Comparison of ENCODE assay signal across 8 cellular contexts in the genomic region with DNA sequence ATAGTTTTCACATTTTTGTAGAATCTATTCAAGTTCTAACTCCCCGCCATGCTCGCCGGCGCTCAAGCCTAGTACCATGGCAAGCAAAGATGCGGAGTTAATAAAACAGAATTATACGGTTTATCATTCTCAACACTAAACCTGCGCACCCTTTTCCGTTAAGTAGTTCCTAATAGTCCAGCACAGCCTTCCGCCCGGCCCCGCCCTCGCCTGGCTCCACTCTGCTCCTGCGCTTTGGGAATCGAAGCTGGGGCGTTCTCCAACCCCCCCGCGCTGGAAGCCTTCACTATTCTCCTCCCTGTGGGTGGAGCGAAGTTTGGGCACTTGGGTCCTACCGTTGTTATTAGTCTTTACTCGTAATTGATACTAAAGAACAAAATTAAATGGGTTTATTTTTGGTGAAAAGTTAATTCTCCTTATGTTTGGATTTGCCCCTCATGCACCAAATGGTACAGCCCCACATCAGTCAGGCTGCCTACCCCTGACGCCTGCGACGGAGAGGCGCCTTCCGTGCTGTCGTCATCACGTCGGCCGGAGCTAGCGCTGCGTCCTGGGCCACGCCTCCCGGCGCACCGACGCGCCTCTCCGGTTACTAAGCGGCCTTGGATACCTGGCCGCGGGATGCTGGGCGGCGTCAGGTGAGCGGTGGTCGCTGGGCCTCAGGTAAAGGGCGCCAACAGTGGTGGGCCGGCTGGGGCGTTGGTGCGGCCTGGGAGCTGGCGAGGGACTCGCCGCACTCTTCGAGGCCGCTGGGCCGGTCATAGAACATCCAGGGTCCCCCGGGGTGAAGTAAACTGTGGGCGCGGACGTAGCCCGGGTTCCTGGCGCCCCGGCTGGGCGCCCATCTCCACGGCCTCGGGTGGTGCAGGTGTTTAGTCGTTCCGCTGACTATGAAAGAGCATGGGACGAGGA.
DNase-seq lines count a peak whose midpoint lies in the region; ATAC-seq and TF ChIP-seq lines count a peak whose summit lies in the region.

IFT52 (plus strand) TSS at position 546 of the 912 bp plus-strand sequence. CDS start 3,762 bp downstream, outside the sequence.

- peak; percentile 91 for DNase-seq in AML-193 (lab: John Stamatoyannopoulos, UW)
- DNase-seq in NCI-H524 (lab: John Stamatoyannopoulos, UW): peak; percentile 93 to 94
- DNase-seq in activated CD4-positive, alpha-beta T cell treated with anti-CD3 and anti-CD28 coated beads for 4 hours: peak; percentile 84 to 85
- peak; percentile 94 for DNase-seq in kidney tubule cell (ENCODE audit: low spot score)
- DNase-seq in stimulated activated CD4-positive, alpha-beta T cell treated with anti-CD3 and anti-CD28 coated beads, Interleukin-1b, Interleukin-23, amount 100 ng/mL, for 24 hours (ENCODE audit: low read depth in 4 of 4, low spot score in 1 of 4): peak; percentile 65 to 85 (median 78)

- H3K27ac ChIP-seq in cingulate gyrus (ENCODE audit: low read depth, low read length): peak within 1 kb of the TSS; percentile 95

- ATAC-seq in HG03439 (IDR thresholded peaks at IDR 0.05; ENCODE audit: unreplicated experiment): peak; percentile 98

- peak; percentile 57 for TF ChIP-seq POLR2A in GM19193 (IDR thresholded peaks at IDR 0.05; ENCODE audit: extremely low read depth, insufficient read depth, insufficient read length)

Comparison
In these comparisons a context has a peak if more than half of its experiments do, and no peak if none do; other contexts are left out.
1. Peak in every context shown above with its lines: DNase-seq, ATAC-seq and H3K27ac ChIP-seq.